Comparison of ENCODE assay signal across 9 cellular contexts in genomic region chr9:4986291-4986690, GRCh38. TPM values are rescaled to one million over a fixed set of nuclear protein-coding genes. Genes with fewer than 3 reads are reported as not detected.
DNase-seq lines count a peak whose midpoint lies in the region; ATAC-seq and TF ChIP-seq lines count a peak whose summit lies in the region.
"Had no signal": no experiment of that assay in that cellular context is flagged by ENCODE, and none has a peak within 500 bp of the region (broad histone marks: within the 10 kb centered on the region; RNA-seq: fewer than 3 reads in every experiment).

No MANE protein-coding gene starts in this region.

- TF ChIP-seq POLR2A in prostate gland (IDR thresholded peaks at IDR 0.05) = no peak

- H3K9me3 ChIP-seq in ES-I3 (ENCODE audit: control insufficient read depth, insufficient read depth, low read length) (no peaks in the 10 kb centered on the region), PC-9 (ENCODE audit: insufficient read depth, low read depth) (no peaks in the 10 kb centered on the region), prostate gland (no peaks in the 10 kb centered on the region)

- no peaks in the 10 kb centered on the region for H3K27me3 ChIP-seq in PC-9 (ENCODE audit: insufficient read depth, low read depth)
- H3K27me3 ChIP-seq in prostate gland (replicated peaks; ENCODE audit: insufficient read depth) = no peaks in the 10 kb centered on the region

- H3F3A ChIP-seq in PC-9 (ENCODE audit: insufficient read depth, low read depth) = peaks cover 7% of the 10 kb centered on the region; the same call in 1 of the 2 replicates

- no peak for ATAC-seq in HG02623 (IDR thresholded peaks at IDR 0.05; ENCODE audit: unreplicated experiment)

- WGBS in prostate gland = 3% methylated on average over 3 of the region's 3 CpGs

- H3K9ac ChIP-seq in ES-I3 (ENCODE audit: low read depth, low read length) = peak overlapping the region; percentile 84

- DNase-seq in PC-9 = no peak
- no peak for DNase-seq in epithelial cell of prostate (ENCODE audit: low read depth, low spot score)
- no peak for DNase-seq in prostate gland (ENCODE audit: low spot score)
- no peak for DNase-seq in amniotic stem cell (lab: John Stamatoyannopoulos, UW)
- no peak for DNase-seq in NCI-H1694 (lab: John Stamatoyannopoulos, UW)
- no peak for DNase-seq in GM10266 (ENCODE audit: extremely low spot score)
- DNase-seq: KG1 had no signal

- H4K20me1 ChIP-seq in PC-9 (ENCODE audit: insufficient read depth) = no peaks in the 10 kb centered on the region

- H3K27ac ChIP-seq in PC-9 (no peak overlapping the region), epithelial cell of prostate (peak overlapping the region; percentile 94), prostate gland (peak overlapping the region; percentile 96 to 97)

- H3K9me2 ChIP-seq in PC-9 (ENCODE audit: insufficient read depth) = no peaks in the 10 kb centered on the region

- peak overlapping the region; percentile 87 for H2AFZ ChIP-seq in PC-9

- H3K4me1 ChIP-seq in ES-I3 (ENCODE audit: insufficient read depth, low read length) (no peaks in the 10 kb centered on the region; the same call in 1 of the 2 replicates), PC-9 (replicated peaks; ENCODE audit: insufficient read depth) (peaks cover 25% of the 10 kb centered on the region), prostate gland (replicated peaks) (peaks cover 10% of the 10 kb centered on the region)

- H3K79me2 ChIP-seq in PC-9 (ENCODE audit: low read depth) = no peaks in the 10 kb centered on the region; the same call in 1 of the 2 replicates

- no TSS peak for BruUV-seq in PC-9 (replicated peaks; lab: Mats Ljungman, UMichigan)

- H3K36me3 ChIP-seq in ES-I3 (ENCODE audit: insufficient read depth, low read length) (no peaks in the 10 kb centered on the region), PC-9 (ENCODE audit: low read depth) (no peaks in the 10 kb centered on the region), prostate gland (no peaks in the 10 kb centered on the region)

- POLR2A ChIA-PET in PC-9 (lab: Charles Lee; ENCODE audit: unreplicated experiment) = interaction anchor here (0.7 kb wide), 1 partner anchor 13 kb away, joined by 4 read pairs; no protein-coding TSS in a partner anchor

- intact Hi-C loops in PC-9 (cut with micrococcal nuclease; ENCODE audit: unreplicated experiment) = loop anchor here (10.0 kb wide), 3 partner anchors 121 to 609 kb away; partner anchors contain the start of gene PLGRKT
- intact Hi-C loops in prostate gland (cut with DNase I) = loop anchor here (10.0 kb wide), 4 partner anchors 131 to 619 kb away; partner anchors contain the start of genes PLGRKT, PLPP6 and SPATA6L

- peak overlapping the region; percentile 65 for H3K4me3 ChIP-seq in PC-9
- H3K4me3 ChIP-seq in prostate gland = peak overlapping the region; percentile 84 to 95

- H3K4me2 ChIP-seq in PC-9 = peak overlapping the region; percentile 82

- TF ChIP-seq CTCF in PC-9 (conservative IDR thresholded peaks at IDR 0.05) (no peak), prostate gland (IDR thresholded peaks at IDR 0.05) (no peak), GM10266 (IDR thresholded peaks at IDR 0.05; ENCODE audit: control insufficient read depth, insufficient read depth, low read depth, missing control alignments) (no peak)

- CTCF ChIA-PET in PC-9 (lab: Charles Lee) = no interaction called here

RNA-seq across cellular contexts. Expression of gene JAK2, which starts 1.2 kb away (rescaled TPM):
- total RNA-seq in PC-9 (2021) = 2.7 and 4.9 TPM in 2 replicates
- total RNA-seq in prostate gland = 10 to 100 TPM in 1 of 2 donors, 1 to 10 TPM in 1; 8.6 to 13.9 TPM
